In the genomic region with DNA sequence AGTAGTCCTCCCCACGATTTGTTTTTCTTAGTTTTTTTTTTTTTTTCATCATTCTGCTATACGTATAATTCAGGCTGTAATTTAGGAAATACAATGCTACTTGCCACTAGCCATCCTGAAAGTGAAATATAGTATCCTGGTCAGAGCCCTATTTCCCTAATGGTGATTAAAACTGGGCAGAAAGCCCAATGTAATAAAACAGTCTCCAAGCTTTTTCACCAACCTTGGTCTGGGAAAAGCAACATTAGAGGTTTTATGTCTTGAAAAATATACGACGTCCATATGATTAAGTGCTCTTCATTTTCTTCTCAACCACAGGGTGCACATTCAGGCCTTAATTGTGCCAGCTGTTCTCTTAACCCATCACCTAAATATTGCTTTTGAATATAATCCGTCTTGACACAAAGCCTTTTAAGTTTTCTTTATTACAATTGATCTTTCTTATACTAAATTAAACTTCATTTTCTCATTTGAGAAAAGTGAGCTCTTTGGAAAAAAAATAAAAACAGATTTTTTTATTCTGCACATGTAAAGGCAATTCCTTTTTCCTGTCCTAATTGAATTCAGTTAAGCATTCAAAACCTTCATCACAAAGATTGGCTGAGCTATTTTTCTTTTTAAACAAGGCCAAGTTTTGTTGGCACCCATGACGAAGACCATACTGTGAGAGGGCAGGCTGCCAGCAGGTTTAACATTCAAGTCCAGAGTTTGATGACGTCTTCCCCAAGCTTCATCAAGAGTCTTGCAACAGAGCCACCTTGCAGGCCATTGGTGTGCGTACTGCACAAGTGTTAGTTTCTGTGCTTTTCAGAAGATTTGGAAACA, we compare ENCODE assay signal across 10 cellular contexts. TPM values are rescaled to one million over a fixed set of nuclear protein-coding genes. Genes with fewer than 3 reads are reported as not detected.
DNase-seq lines count a peak whose midpoint lies in the region; TF ChIP-seq lines count a peak whose summit lies in the region.
"Had no signal": no experiment of that assay in that cellular context is flagged by ENCODE, and none has a peak within 500 bp of the region (broad histone marks: within the 10 kb centered on the region; RNA-seq: fewer than 3 reads in every experiment).

No MANE protein-coding gene starts in this region.

- no peak overlapping the region for H3K4ac ChIP-seq in trophoblast cell (ENCODE audit: low read depth, low read length)

- H2BK120ac ChIP-seq in trophoblast cell (ENCODE audit: insufficient read depth, low read length, poor library complexity), result no peak overlapping the region

- no peak overlapping the region for H2BK5ac ChIP-seq in trophoblast cell (ENCODE audit: low read depth, low read length, poor library complexity)

- no peaks in the 10 kb centered on the region for H3K36me3 ChIP-seq in trophoblast cell (ENCODE audit: control insufficient read depth in 1 of 2, insufficient read depth in 2 of 2, low read length in 2 of 2)
- H3K36me3 ChIP-seq: BLaER1 treated with 17β-estradiol and CSF1 and Interleukin-3, amounts not matched to agents 10 nM and 100 nM had no signal

- no peaks in the 10 kb centered on the region for H3K9me3 ChIP-seq in trophoblast cell (ENCODE audit: insufficient read depth, low read depth, low read length)
- H3K9me3 ChIP-seq: BLaER1 treated with 17β-estradiol and CSF1 and Interleukin-3, amounts not matched to agents 10 nM and 100 nM had no signal

- H3K23ac ChIP-seq in trophoblast cell (ENCODE audit: low read length), result no peak overlapping the region

- no peak overlapping the region for H2AFZ ChIP-seq in trophoblast cell (ENCODE audit: insufficient read depth, low read length, poor library complexity)

- H3K4me3 ChIP-seq in trophoblast cell (ENCODE audit: low read depth, low read length), result no peak overlapping the region
- H3K4me3 ChIP-seq: BLaER1 treated with 17β-estradiol and CSF1 and Interleukin-3, amounts not matched to agents 10 nM and 100 nM had no signal

- DNase-seq in DMS 273 (lab: John Stamatoyannopoulos, UW; ENCODE audit: unreplicated experiment), result peak; percentile 98
- DNase-seq in NCI-H187 treated with DMSO at 0.1 percent for 48 hours (lab: John Stamatoyannopoulos, UW), result peak; percentile 34
- peak; percentile 12 for DNase-seq in kidney glomerular epithelial cell (lab: John Stamatoyannopoulos, UW)
- DNase-seq in trophoblast cell, result no peak
- DNase-seq in NAMALWA (ENCODE audit: low spot score), result no peak
- DNase-seq in Kasumi-1 (lab: John Stamatoyannopoulos, UW), result no peak
- no peak for DNase-seq in central memory CD4-positive, alpha-beta T cell
- DNase-seq: activated gamma-delta T cell treated with Interleukin-2 at 50 U/mL for 16 hours had no signal

- H3K9ac ChIP-seq in trophoblast cell (ENCODE audit: low read length), result no peak overlapping the region
- H3K9ac ChIP-seq: BLaER1 treated with 17β-estradiol and CSF1 and Interleukin-3, amounts not matched to agents 10 nM and 100 nM had no signal

- no peak overlapping the region for H4K8ac ChIP-seq in trophoblast cell (ENCODE audit: low read depth, low read length)

- H2BK12ac ChIP-seq in trophoblast cell (ENCODE audit: low read length), result no peak overlapping the region

- no peak for TF ChIP-seq CTCF in VCaP (conservative IDR thresholded peaks at IDR 0.05)

- H4K91ac ChIP-seq in trophoblast cell (ENCODE audit: low read depth, low read length), result no peak overlapping the region

- H3K14ac ChIP-seq in trophoblast cell (ENCODE audit: low read length), result no peak overlapping the region

- no peak overlapping the region for H2AK5ac ChIP-seq in trophoblast cell (ENCODE audit: low read length)

- peaks cover 2% of the 10 kb centered on the region for H3K79me1 ChIP-seq in trophoblast cell (ENCODE audit: low read length)

- H3K27ac ChIP-seq in VCaP, result peak overlapping the region; percentile 10; the same call in 1 of the 2 replicates
- H3K27ac ChIP-seq in trophoblast cell (ENCODE audit: low read depth, low read length), result no peak overlapping the region
- H3K27ac ChIP-seq: BLaER1 treated with 17β-estradiol and CSF1 and Interleukin-3, amounts not matched to agents 10 nM and 100 nM had no signal

- no peak overlapping the region for H3K4me2 ChIP-seq in trophoblast cell (ENCODE audit: low read length)
- H3K4me2 ChIP-seq: BLaER1 treated with 17β-estradiol and CSF1 and Interleukin-3, amounts not matched to agents 10 nM and 100 nM had no signal

- no CpG with 5 or more reads among the region's 8 CpGs for WGBS in trophoblast cell (ENCODE audit: extremely low coverage, insufficient coverage, insufficient read length)

- no peak overlapping the region for H4K12ac ChIP-seq in trophoblast cell (ENCODE audit: low read depth, low read length)

- no peaks in the 10 kb centered on the region for H3K27me3 ChIP-seq in trophoblast cell (ENCODE audit: insufficient read depth, low read length)
- H3K27me3 ChIP-seq: BLaER1 treated with 17β-estradiol and CSF1 and Interleukin-3, amounts not matched to agents 10 nM and 100 nM had no signal

- no peaks in the 10 kb centered on the region for H3K79me2 ChIP-seq in trophoblast cell (ENCODE audit: control insufficient read depth, insufficient read depth, low read length, poor library complexity)

- H3K4me1 ChIP-seq in trophoblast cell (ENCODE audit: control insufficient read depth in 1 of 2, insufficient read depth in 2 of 2, low read length in 2 of 2), result no peaks in the 10 kb centered on the region

- no peak overlapping the region for H3K18ac ChIP-seq in trophoblast cell (ENCODE audit: low read length)

RNA-seq across cellular contexts. Expression of gene MAP2, which starts 52.7 kb away (rescaled TPM):
- 3.6 and 3.9 TPM in 2 replicates for polyA plus RNA-seq in trophoblast cell (2013)

Comparison
In these comparisons a context has a peak if more than half of its experiments do, and no peak if none do; other contexts are left out.
1. DNase-seq: peak in DMS 273 (single experiment), NCI-H187 treated with DMSO at 0.1 percent for 48 hours (single experiment) and kidney glomerular epithelial cell (single experiment); none in trophoblast cell (0 of 2), NAMALWA (single experiment), Kasumi-1 (0 of 2) and central memory CD4-positive, alpha-beta T cell (single experiment).